Comparison of ENCODE assay signal across 26 cellular contexts in genomic region chr7:96408881-96409280, GRCh38.
"Had no signal": no experiment of that assay in that cellular context is flagged by ENCODE, and none has a peak within 500 bp of the region (broad histone marks: within the 10 kb centered on the region; RNA-seq: fewer than 3 reads in every experiment).

No MANE protein-coding gene starts in this region.

- ATAC-seq: left colon; left lung; lower lobe of right lung; natural killer cell; right lobe of liver; stimulated activated naive B cell treated with anti-CD40 and anti-IgM and Interleukin-4, amounts not matched to agents 10 μg/mL and 1 μg/mL and 100 μg/mL, for 72 hours; stimulated activated naive CD8-positive, alpha-beta T cell treated with anti-CD3 and anti-CD28 coated beads, Interleukin-15, Interleukin-2, amounts not matched to agents 100 U/mL and 50 U/mL, for 24 hours; upper lobe of right lung had no signal

- H3K4me1 ChIP-seq: left lung, lower lobe of right lung, neural progenitor cell, parathyroid adenoma, right atrium auricular region, right lobe of liver, stomach, testis, tibial artery, upper lobe of right lung had no signal

- H3K27ac ChIP-seq: left lung, lower lobe of right lung, neural progenitor cell, parathyroid adenoma, right atrium auricular region, right lobe of liver, skin epidermis, stomach, testis, tibial artery, upper lobe of right lung had no signal

- H3K27me3 ChIP-seq: left lung, neural progenitor cell, right atrium auricular region, right lobe of liver, testis, tibial artery, upper lobe of right lung had no signal

- H3K4me3 ChIP-seq: left lung, lower lobe of right lung, neural progenitor cell, right atrium auricular region, right lobe of liver, skin epidermis, stomach, testis, tibial artery, upper lobe of right lung had no signal

- H3K9me3 ChIP-seq: left lung, lower lobe of right lung, right atrium auricular region, right lobe of liver, stomach, testis, tibial artery, upper lobe of right lung had no signal

- H3K36me3 ChIP-seq: left lung, lower lobe of right lung, neural progenitor cell, right atrium auricular region, right lobe of liver, stomach, tibial artery, upper lobe of right lung had no signal

- DNase-seq: hippocampal formation; kidney glomerular epithelial cell; left colon; lower lobe of right lung; mammary epithelial cell; mesenchymal stem cell; naive B cell; natural killer cell; nephron progenitor cell; right lobe of liver; stimulated activated CD4-positive, alpha-beta T cell treated with anti-CD3 and anti-CD28 coated beads, Interleukin-12 subunit alpha, Interleukin-12 subunit beta, amount 100 ng/mL, for 4 hours; stimulated activated CD4-positive, alpha-beta T cell treated with anti-CD3 and anti-CD28 coated beads, Interleukin-15, amount 100 ng/mL, for 24 hours; stimulated activated CD4-positive, alpha-beta T cell treated with anti-CD3 and anti-CD28 coated beads, Interleukin-2, amount 100 ng/mL, for 24 hours; stimulated activated CD4-positive, alpha-beta T cell treated with anti-CD3 and anti-CD28 coated beads, Interleukin-4, amount 100 ng/mL, for 1 hour; stimulated activated naive B cell treated with anti-CD40 and anti-IgM and Interleukin-4, amounts not matched to agents 10 μg/mL and 1 μg/mL and 100 μg/mL, for 72 hours; stimulated activated naive CD8-positive, alpha-beta T cell treated with anti-CD3 and anti-CD28 coated beads, Interleukin-15, Interleukin-2, amounts not matched to agents 100 U/mL and 50 U/mL, for 24 hours; stomach; testis; tibial artery; trophoblast cell; upper lobe of right lung had no signal
